Comparison of ENCODE assay signal across 11 cellular contexts in genomic region chr3:105876745-105877624, GRCh38. TPM values are rescaled to one million over a fixed set of nuclear protein-coding genes. Genes with fewer than 3 reads are reported as not detected.
DNase-seq lines count a peak whose midpoint lies in the region; ATAC-seq and TF ChIP-seq lines count a peak whose summit lies in the region.
"Had no signal": no experiment of that assay in that cellular context is flagged by ENCODE, and none has a peak within 500 bp of the region (broad histone marks: within the 10 kb centered on the region; RNA-seq: fewer than 3 reads in every experiment).

No MANE protein-coding gene starts in this region.

- in situ Hi-C loops in brain microvascular endothelial cell (cut with HindIII; ENCODE audit: low pct_ligation_motif_present, low sequenced_read_pairs) = no loop called here

- peaks cover 39% of the 10 kb centered on the region for H3K4me1 Mint-ChIP-seq in activated T-cell treated with anti-CD3 and anti-CD28 coated beads, Interleukin-2, amount 50 U/mL, for 72 hours (ENCODE audit: low read depth)
- peaks cover 31% of the 10 kb centered on the region for H3K4me1 Mint-ChIP-seq in chondrocyte (ENCODE audit: low read depth)

- intact Hi-C loops in stomach (cut with DNase I; ENCODE audit: low total_unique reads) = no loop called here

- no peak for TF ChIP-seq EP300 in stomach (IDR thresholded peaks at IDR 0.05)

- TF ChIP-seq POLR2A in stomach (IDR thresholded peaks at IDR 0.05) = no peak

- WGBS in stomach, 5 donors = 14 to 44% (median 31%) methylated on average over 2 of the region's 2 CpGs

- H3K36me3 ChIP-seq in stomach = no peaks in the 10 kb centered on the region
- no peaks in the 10 kb centered on the region for H3K36me3 ChIP-seq in brain microvascular endothelial cell (replicated peaks)
- H3K36me3 ChIP-seq: upper lobe of left lung had no signal

- H3K4me3 ChIP-seq in stomach (no peak overlapping the region), brain microvascular endothelial cell (ENCODE audit: low read depth, low read length) (no peak overlapping the region)

- ATAC-seq in activated T-cell treated with anti-CD3 and anti-CD28 coated beads, Interleukin-2, amount 50 U/mL, for 72 hours (replicated peaks in 1 of 2) = peak; percentile 94 to 96
- ATAC-seq in HG03439 (IDR thresholded peaks at IDR 0.05; ENCODE audit: unreplicated experiment) = peak; percentile 59

- no peaks in the 10 kb centered on the region for H3K27me3 Mint-ChIP-seq in activated T-cell treated with anti-CD3 and anti-CD28 coated beads, Interleukin-2, amount 50 U/mL, for 72 hours (ENCODE audit: low read depth)
- H3K27me3 Mint-ChIP-seq in chondrocyte (ENCODE audit: low read depth) = no peaks in the 10 kb centered on the region

- H3K9me3 Mint-ChIP-seq in activated T-cell treated with anti-CD3 and anti-CD28 coated beads, Interleukin-2, amount 50 U/mL, for 72 hours = peaks cover 2 to 3% of the 10 kb centered on the region in 2 donors
- peaks cover 2% of the 10 kb centered on the region for H3K9me3 Mint-ChIP-seq in chondrocyte (ENCODE audit: low read depth)

- DNase-seq in activated T-cell treated with anti-CD3 and anti-CD28 coated beads, Interleukin-2, amount 50 U/mL, for 72 hours = no peak
- no peak for DNase-seq in activated T-cell treated with anti-CD3 and anti-CD28 coated beads, Interleukin-2, amount 50 U/mL, for 1 hour
- no peak for DNase-seq in chondrocyte (ENCODE audit: low spot score)
- no peak for DNase-seq in stomach
- no peak for DNase-seq in OCI-M1 (lab: John Stamatoyannopoulos, UW)
- no peak for DNase-seq in brain microvascular endothelial cell
- no peak for DNase-seq in NCI-H128 (lab: John Stamatoyannopoulos, UW; ENCODE audit: unreplicated experiment)
- DNase-seq: mesenchymal stem cell, NCI-H1417 treated with DMSO at 0.1 percent for 48 hours, upper lobe of left lung had no signal

- TF ChIP-seq CTCF in chondrocyte (IDR thresholded peaks at IDR 0.05) (no peak), stomach (IDR thresholded peaks at IDR 0.05) (no peak), brain microvascular endothelial cell (IDR thresholded peaks at IDR 0.05; ENCODE audit: low read depth, low read length, missing control alignments) (no peak)

- no peaks in the 10 kb centered on the region for H3K9me3 ChIP-seq in stomach
- H3K9me3 ChIP-seq: upper lobe of left lung had no signal

- H3K4me1 ChIP-seq in stomach = peaks cover 6 to 18% (median 8%) of the 10 kb centered on the region in 4 donors

- peak overlapping the region; percentile 70 to 90 for H3K4me3 Mint-ChIP-seq in activated T-cell treated with anti-CD3 and anti-CD28 coated beads, Interleukin-2, amount 50 U/mL, for 72 hours
- H3K4me3 Mint-ChIP-seq in chondrocyte (ENCODE audit: unreplicated experiment) = no peak overlapping the region

- H3K36me3 Mint-ChIP-seq in activated T-cell treated with anti-CD3 and anti-CD28 coated beads, Interleukin-2, amount 50 U/mL, for 72 hours (ENCODE audit: insufficient read depth in 2 of 2) = peaks cover 2 to 4% of the 10 kb centered on the region in 2 donors
- H3K36me3 Mint-ChIP-seq in chondrocyte (ENCODE audit: low read depth) = no peaks in the 10 kb centered on the region

- no peaks in the 10 kb centered on the region for H3K27me3 ChIP-seq in stomach
- H3K27me3 ChIP-seq in brain microvascular endothelial cell (replicated peaks) = no peaks in the 10 kb centered on the region
- H3K27me3 ChIP-seq: upper lobe of left lung had no signal

- peak overlapping the region; percentile 99 for H3K27ac Mint-ChIP-seq in activated T-cell treated with anti-CD3 and anti-CD28 coated beads, Interleukin-2, amount 50 U/mL, for 72 hours
- peak overlapping the region; percentile 60 for H3K27ac Mint-ChIP-seq in chondrocyte (ENCODE audit: unreplicated experiment)

- H3K27ac ChIP-seq in stomach (peak overlapping the region; percentile 8 to 64 (median 49)), brain microvascular endothelial cell (no peak overlapping the region)

RNA-seq across cellular contexts. Expression of gene CBLB, which starts 8.2 kb away (rescaled TPM):
- total RNA-seq in activated T-cell treated with anti-CD3 and anti-CD28 coated beads, Interleukin-2, amount 50 U/mL, for 72 hours = 100 to 1,000 TPM; 159 to 191 TPM
- total RNA-seq in chondrocyte = 25.0 to 28.0 TPM (median 26.9 TPM) in 3 replicates
- 10 to 100 TPM; 26.4 to 94.4 (median 75.9) TPM for total RNA-seq in stomach
- polyA plus RNA-seq in stomach = 1 to 10 TPM; 6.9 to 8.9 (median 7.2) TPM
